ENCODE assay signal across 1 cellular context in the genomic region with DNA sequence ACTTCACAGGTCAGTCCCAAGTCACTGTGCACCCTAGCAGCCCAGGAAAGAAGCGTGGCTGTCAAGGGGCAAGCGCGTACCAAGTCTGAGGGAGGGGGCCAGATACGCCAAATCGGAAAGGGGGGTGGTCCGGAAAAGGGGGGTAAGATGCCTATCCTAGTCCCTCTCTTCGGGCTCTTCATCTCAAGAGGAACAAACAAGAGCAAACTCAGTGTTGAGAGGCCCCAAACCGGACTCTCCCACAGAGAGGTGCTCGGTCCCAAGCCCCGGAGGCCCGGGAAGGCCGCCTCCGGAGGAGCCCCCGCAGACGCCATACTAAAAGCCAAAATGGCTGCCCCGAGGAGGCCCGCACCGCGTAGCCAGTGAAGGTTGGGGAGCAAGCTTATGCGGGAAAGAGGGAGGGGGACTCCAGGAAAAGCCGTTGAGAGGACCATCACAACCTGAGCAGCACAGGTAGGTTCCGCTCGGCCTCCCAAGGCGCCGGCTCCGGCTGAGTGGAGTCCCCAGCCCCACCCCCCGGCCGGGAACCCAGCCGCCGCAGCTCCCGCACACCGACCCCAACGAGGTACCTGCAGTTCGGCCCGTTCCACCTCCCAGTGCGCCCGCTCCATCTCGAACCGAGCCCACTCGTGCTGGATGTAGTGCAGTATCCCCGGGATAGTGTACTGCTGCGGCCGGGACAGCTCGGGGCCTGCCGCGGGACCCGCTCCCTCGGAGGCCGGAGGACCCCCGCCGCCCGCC.
TF ChIP-seq lines count a peak whose summit lies in the region.

A gene with protein sequence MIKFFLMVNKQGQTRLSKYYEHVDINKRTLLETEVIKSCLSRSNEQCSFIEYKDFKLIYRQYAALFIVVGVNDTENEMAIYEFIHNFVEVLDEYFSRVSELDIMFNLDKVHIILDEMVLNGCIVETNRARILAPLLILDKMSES (plus strand): TSS at position 315 of the 741 bp plus-strand sequence. CDS start 40,548 bp downstream, outside the sequence.

TF ChIP-seq in HCT116, 20 proteins besides CTCF, POLR2A, EP300 and RAD21 (continued from another document):
- TF ChIP-seq, protein P1, sequence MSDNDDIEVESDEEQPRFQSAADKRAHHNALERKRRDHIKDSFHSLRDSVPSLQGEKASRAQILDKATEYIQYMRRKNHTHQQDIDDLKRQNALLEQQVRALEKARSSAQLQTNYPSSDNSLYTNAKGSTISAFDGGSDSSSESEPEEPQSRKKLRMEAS (IDR thresholded peaks at IDR 0.05) = 0 out of 2 replicates have a peak, but pooled peaks have one; percentile 8
